In the genomic region with DNA sequence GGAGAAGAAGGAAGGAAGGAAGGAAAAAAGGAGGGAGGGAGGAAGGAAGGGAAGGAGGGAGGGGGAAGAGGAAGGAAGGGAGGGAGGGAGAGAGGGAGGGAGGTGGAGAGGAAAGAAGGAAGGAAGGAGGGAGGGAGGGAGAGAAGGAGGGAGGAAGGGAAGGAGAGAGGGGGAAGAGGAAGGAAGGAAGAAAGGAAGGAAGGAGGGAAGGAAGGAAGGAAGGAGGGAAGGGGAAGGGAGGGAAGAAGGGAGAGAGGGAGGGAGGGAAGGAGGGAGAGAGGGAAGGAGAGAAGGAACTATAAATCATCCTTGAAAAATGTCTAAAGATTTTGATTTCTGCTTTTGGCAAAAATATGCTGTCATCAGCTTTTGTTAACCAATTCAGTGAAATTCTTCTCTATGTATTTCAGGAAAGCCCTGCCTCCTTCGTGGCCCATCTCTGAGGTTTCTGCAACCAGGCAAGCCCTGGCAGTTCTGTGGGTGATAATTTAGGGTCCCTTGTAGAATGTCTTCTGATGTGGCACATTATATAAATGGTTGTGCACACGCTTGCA, we compare ENCODE assay signal across 29 cellular contexts. TPM values are rescaled to one million over a fixed set of nuclear protein-coding genes. Genes with fewer than 3 reads are reported as not detected.
DNase-seq lines count a peak whose midpoint lies in the region; ATAC-seq, FAIRE-seq and TF ChIP-seq lines count a peak whose summit lies in the region.
"Had no signal": no experiment of that assay in that cellular context is flagged by ENCODE, and none has a peak within 500 bp of the region (broad histone marks: within the 10 kb centered on the region; RNA-seq: fewer than 3 reads in every experiment).

No MANE protein-coding gene starts in this region.

- no peak for DNase-seq in HepG2 (ENCODE audit: low spot score)
- no peak for DNase-seq in right lobe of liver
- DNase-seq in IMR-90 = no peak
- DNase-seq in type B pancreatic cell (ENCODE audit: extremely low spot score, unreplicated experiment) = no peak
- no peak for DNase-seq in HFFc6
- no peak for DNase-seq in stimulated activated CD4-positive, alpha-beta T cell treated with anti-CD3 and anti-CD28 coated beads, Interleukin-4, amount 100 ng/mL, for 24 hours
- DNase-seq: ACHN; BE2C; C1 segment of cervical spinal cord; CD4-positive, alpha-beta memory T cell; CD4-positive, CD25-positive, alpha-beta regulatory T cell; CD8-positive, alpha-beta memory T cell; COR-L47; DMS 273 treated with DMSO at 0.1 percent for 48 hours; DMS153; DMS79; DND-41; EL; GDM1 had no signal

- no peak overlapping the region for H3K4ac ChIP-seq in IMR-90 (ENCODE audit: low read depth, low read length)

- no peaks in the 10 kb centered on the region for H3K9me3 ChIP-seq in HepG2 (ENCODE audit: low read length)
- no peaks in the 10 kb centered on the region for H3K9me3 ChIP-seq in right lobe of liver
- H3K9me3 ChIP-seq in IMR-90 (ENCODE audit: control insufficient read depth, insufficient read depth, low read length) = no peaks in the 10 kb centered on the region
- H3K9me3 ChIP-seq: BE2C, BLaER1 had no signal

- no peaks in the 10 kb centered on the region for H3K4me1 ChIP-seq in HepG2 (ENCODE audit: insufficient read depth, low read length)
- H3K4me1 ChIP-seq in right lobe of liver = no peaks in the 10 kb centered on the region
- no peaks in the 10 kb centered on the region for H3K4me1 ChIP-seq in IMR-90 (ENCODE audit: control insufficient read depth, insufficient read depth, low read length)
- H3K4me1 ChIP-seq: BE2C, BLaER1 had no signal

- H3K36me3 ChIP-seq in HepG2 (replicated peaks in 1 of 2; ENCODE audit: control insufficient read depth in 1 of 2, insufficient read depth in 2 of 2, low read length in 2 of 2) (no peaks in the 10 kb centered on the region), right lobe of liver (no peaks in the 10 kb centered on the region), IMR-90 (ENCODE audit: control insufficient read depth, insufficient read depth, low read length) (no peaks in the 10 kb centered on the region)
- H3K36me3 ChIP-seq: BE2C, BLaER1 had no signal

- no peaks in the 10 kb centered on the region for H3K79me1 ChIP-seq in IMR-90 (ENCODE audit: low read depth in 1 of 2, low read length in 2 of 2)

- H2AK9ac ChIP-seq in IMR-90 (replicated peaks; ENCODE audit: low read depth, low read length, poor library complexity) = no peak overlapping the region

- no peaks in the 10 kb centered on the region for H4K20me1 ChIP-seq in HepG2 (ENCODE audit: insufficient read depth, low read length)
- H4K20me1 ChIP-seq in IMR-90 (ENCODE audit: insufficient read depth, low read length) = no peaks in the 10 kb centered on the region
- H4K20me1 ChIP-seq: BLaER1 had no signal

- BruUV-seq in HepG2 (replicated peaks; lab: Mats Ljungman, UMichigan) (no TSS peak), IMR-90 (replicated peaks; lab: Mats Ljungman, UMichigan) (no TSS peak)

- ATAC-seq in HepG2 (no peak), right lobe of liver (no peak), IMR-90 (ENCODE audit: low read depth) (no peak)
- ATAC-seq: GM12878 had no signal

- H4K8ac ChIP-seq in IMR-90 (ENCODE audit: low read depth in 2 of 2, low read length in 2 of 2) = no peak overlapping the region

- no peak overlapping the region for H2BK120ac ChIP-seq in IMR-90 (ENCODE audit: low read depth, low read length)

- H3K4me3 ChIP-seq in HepG2 (replicated peaks in 1 of 3; ENCODE audit: insufficient read depth in 1 of 3, low read depth in 2 of 3, low read length in 3 of 3) (no peak overlapping the region), right lobe of liver (no peak overlapping the region), IMR-90 (ENCODE audit: insufficient read depth, low read depth, low read length) (no peak overlapping the region)
- H3K4me3 ChIP-seq: BLaER1, GM12878 had no signal

- H3K27me3 Mint-ChIP-seq in type B pancreatic cell = peaks cover 2% of the 10 kb centered on the region
- H3K27me3 Mint-ChIP-seq in HFFc6 (ENCODE audit: insufficient read depth) = peaks cover 13% of the 10 kb centered on the region

- no peak overlapping the region for H2BK20ac ChIP-seq in IMR-90 (ENCODE audit: low read depth, low read length)

- H3K18ac ChIP-seq in IMR-90 (ENCODE audit: low read depth, low read length) = no peak overlapping the region

- no peak overlapping the region for H3K14ac ChIP-seq in IMR-90 (replicated peaks; ENCODE audit: low read depth, low read length)

- H3K4me2 ChIP-seq in HepG2 (ENCODE audit: low read depth, low read length) (no peak overlapping the region), IMR-90 (ENCODE audit: low read depth, low read length) (no peak overlapping the region)
- H3K4me2 ChIP-seq: BLaER1 had no signal

- H3K4me1 Mint-ChIP-seq in type B pancreatic cell (ENCODE audit: unreplicated experiment) (peaks cover 11% of the 10 kb centered on the region), HFFc6 (ENCODE audit: low read depth) (peaks cover 10% of the 10 kb centered on the region)
- H3K4me1 Mint-ChIP-seq: CD4-positive, CD25-positive, alpha-beta regulatory T cell; CD8-positive, alpha-beta memory T cell had no signal

- H3K9ac ChIP-seq in HepG2 (ENCODE audit: insufficient read depth, low read depth, low read length) (no peak overlapping the region), IMR-90 (ENCODE audit: low read depth, low read length) (no peak overlapping the region)
- H3K9ac ChIP-seq: BLaER1 had no signal

- no peak overlapping the region for H4K91ac ChIP-seq in IMR-90 (ENCODE audit: insufficient read depth, low read depth, low read length)

- TF ChIP-seq EP300 in HepG2 (IDR thresholded peaks at IDR 0.05; ENCODE audit: low read depth in 2 of 2, low read length in 2 of 2) = no peak
- no peak for TF ChIP-seq EP300 in HepG2 (CRISPR knock-in tag; IDR thresholded peaks at IDR 0.05; ENCODE audit: borderline replicate concordance)

- no peaks in the 10 kb centered on the region for H3K27me3 ChIP-seq in HepG2 (ENCODE audit: control insufficient read depth in 1 of 2, insufficient read depth in 2 of 2, low read length in 2 of 2)
- no peaks in the 10 kb centered on the region for H3K27me3 ChIP-seq in right lobe of liver
- peaks cover 38% of the 10 kb centered on the region for H3K27me3 ChIP-seq in IMR-90 (ENCODE audit: control insufficient read depth, insufficient read depth, low read length)
- H3K27me3 ChIP-seq: BE2C, BLaER1 had no signal

- H2AK5ac ChIP-seq in IMR-90 (ENCODE audit: low read depth, low read length) = no peak overlapping the region

- WGBS in HepG2 (ENCODE audit: low lambda C conversion rate) = 0% methylated on average over 2 of the region's 2 CpGs
- WGBS in right lobe of liver (ENCODE audit: insufficient coverage, low coverage, low lambda C conversion rate, missing lambda C conversion rate) = 33% methylated on average over 1 of the region's 2 CpGs
- WGBS in IMR-90 (ENCODE audit: extremely low coverage in 2 of 2, insufficient read length in 1 of 2), 2 experiments = no CpG with 5 or more reads among the region's 2 CpGs

- intact Hi-C loops in HepG2 (cut with micrococcal nuclease; ENCODE audit: unreplicated experiment) = no loop called here
- intact Hi-C loops in right lobe of liver (cut with DNase I) = no loop called here
- intact Hi-C loops in IMR-90 (cut with micrococcal nuclease) = no loop called here

- TF ChIP-seq POLR2A in HepG2 (IDR thresholded peaks at IDR 0.05; ENCODE audit: insufficient read depth in 1 of 2, low read depth in 2 of 2, low read length in 2 of 2) (no peak), right lobe of liver (IDR thresholded peaks at IDR 0.05) (no peak), IMR-90 (IDR thresholded peaks at IDR 0.05; ENCODE audit: low read depth, low read length) (no peak)

- H3K23ac ChIP-seq in IMR-90 (ENCODE audit: low read depth, low read length) = no peak overlapping the region

- H3K79me2 ChIP-seq in HepG2 (ENCODE audit: insufficient read depth, low read length) = no peaks in the 10 kb centered on the region

- H3K27ac Mint-ChIP-seq in type B pancreatic cell (peak overlapping the region; percentile 73), HFFc6 (no peak overlapping the region)
- H3K27ac Mint-ChIP-seq: CD4-positive, alpha-beta memory T cell; CD4-positive, CD25-positive, alpha-beta regulatory T cell had no signal

- TF ChIP-seq CTCF in HepG2 (CRISPR knock-in tag; IDR thresholded peaks at IDR 0.05) (no peak), right lobe of liver (IDR thresholded peaks at IDR 0.05) (no peak), IMR-90 (conservative IDR thresholded peaks at IDR 0.05; ENCODE audit: low read depth, low read length) (no peak), type B pancreatic cell (conservative IDR thresholded peaks at IDR 0.05) (no peak), HFFc6 (IDR thresholded peaks at IDR 0.05) (no peak)

- H3K56ac ChIP-seq in IMR-90 (ENCODE audit: extremely low read depth, insufficient read depth, low read length) = no peak overlapping the region

- H3K27ac ChIP-seq in HepG2 (ENCODE audit: extremely low read length, insufficient read depth, low read length) (no peak overlapping the region), right lobe of liver (no peak overlapping the region), IMR-90 (ENCODE audit: insufficient read depth, low read length) (no peak overlapping the region)
- H3K27ac ChIP-seq: 22Rv1, BLaER1 had no signal

- H3K36me3 Mint-ChIP-seq in type B pancreatic cell = peaks cover 3% of the 10 kb centered on the region
- H3K36me3 Mint-ChIP-seq in HFFc6 (ENCODE audit: low read depth) = no peaks in the 10 kb centered on the region
- H3K36me3 Mint-ChIP-seq: CD14-positive monocyte; CD4-positive, alpha-beta memory T cell; CD4-positive, CD25-positive, alpha-beta regulatory T cell; CD8-positive, alpha-beta memory T cell had no signal

- no peak overlapping the region for H2BK15ac ChIP-seq in IMR-90 (ENCODE audit: low read depth, low read length)

- H3K4me3 Mint-ChIP-seq in type B pancreatic cell (no peak overlapping the region), HFFc6 (no peak overlapping the region)
- H3K4me3 Mint-ChIP-seq: CD14-positive monocyte; CD4-positive, alpha-beta memory T cell; CD4-positive, CD25-positive, alpha-beta regulatory T cell; CD8-positive, alpha-beta memory T cell had no signal

- no peak overlapping the region for H4K5ac ChIP-seq in IMR-90 (ENCODE audit: low read depth, low read length)

- H3K9me3 Mint-ChIP-seq in type B pancreatic cell (peaks cover 6% of the 10 kb centered on the region), HFFc6 (no peaks in the 10 kb centered on the region)
- H3K9me3 Mint-ChIP-seq: CD4-positive, alpha-beta memory T cell; CD8-positive, alpha-beta memory T cell had no signal

- TF ChIP-seq RAD21 in HepG2 (CRISPR knock-in tag; IDR thresholded peaks at IDR 0.05) = no peak
- no peak for TF ChIP-seq RAD21 in IMR-90 (IDR thresholded peaks at IDR 0.05; ENCODE audit: low read length)

- CTCF ChIA-PET in HepG2 (lab: Yijun Ruan, JAX; ENCODE audit: low intra/inter-chr PET ratio, low total read pairs) = no interaction called here
- CTCF ChIA-PET in IMR-90 (lab: Yijun Ruan, JAX) = no interaction called here

- POLR2A ChIA-PET in HepG2 (lab: Yijun Ruan, JAX) = no interaction called here
- POLR2A ChIA-PET in IMR-90 (lab: Charles Lee; ENCODE audit: unreplicated experiment) = no interaction called here

- dilution Hi-C loops in IMR-90 (cut with HindIII; ENCODE audit: low sequenced_read_pairs, unreplicated experiment) = no loop called here

- H2AFZ ChIP-seq in HepG2 (ENCODE audit: low read length) (no peak overlapping the region), IMR-90 (replicated peaks; ENCODE audit: low read length, poor library complexity) (no peak overlapping the region)

- in situ Hi-C loops in HepG2 (cut with HindIII; ENCODE audit: extremely low pct_ligation_motif_present, low pct_unique_long_range_greater_than_20kb) = no loop called here
- in situ Hi-C loops in IMR-90 (cut with MboI; ENCODE audit: low sequenced_read_pairs) = no loop called here

- FAIRE-seq in HepG2 (lab: Jason Lieb, UNC) = no peak
- FAIRE-seq: GM12878, GM12892, GM18507 had no signal

- no peaks in the 10 kb centered on the region for H3K9me1 ChIP-seq in IMR-90 (ENCODE audit: insufficient read depth, low read length)

- H2BK5ac ChIP-seq in IMR-90 (ENCODE audit: low read depth, low read length, poor library complexity, severe bottlenecking) = no peak overlapping the region

RNA-seq across cellular contexts. Expression of gene HOPX, which starts 7.1 kb away (rescaled TPM):
- total RNA-seq in HepG2 (2016; rRNA removed; fragmentation: Illumina TruSeq; extraction: Trizol) = not detected in 2 replicates
- total RNA-seq in HepG2 (2016; cell fraction: cytosol; rRNA removed; fragmentation: Illumina TruSeq; extraction: Trizol; ENCODE audit: low read depth) = not detected in 2 replicates
- total RNA-seq in HepG2 (2016; cell fraction: insoluble cytoplasmic fraction; rRNA removed; fragmentation: Illumina TruSeq; extraction: Trizol) = not detected in 2 replicates
- not detected in 2 replicates for total RNA-seq in HepG2 (2016; cell fraction: membrane; rRNA removed; fragmentation: Illumina TruSeq; extraction: Trizol)
- not detected in 2 replicates for total RNA-seq in HepG2 (2016; cell fraction: nucleus; rRNA removed; fragmentation: Illumina TruSeq; extraction: Trizol)
- not detected in 2 replicates for polyA plus RNA-seq in HepG2 (2011; rRNA removed)
- not detected in 2 replicates for polyA plus RNA-seq in HepG2 (2011; cell fraction: cytosol; rRNA removed)
- polyA plus RNA-seq in HepG2 (2011; cell fraction: nucleus; rRNA removed) = not detected in 2 replicates
- polyA plus RNA-seq in HepG2 (2012) = not detected in 2 replicates
- polyA plus RNA-seq in HepG2 (2016; cell fraction: cytosol; fragmentation: Illumina TruSeq; extraction: Trizol; ENCODE audit: low read depth) = not detected in 2 replicates
- not detected in 2 replicates for polyA plus RNA-seq in HepG2 (2016; cell fraction: insoluble cytoplasmic fraction; fragmentation: Illumina TruSeq; extraction: Trizol; ENCODE audit: low read depth)
- not detected in 2 replicates for polyA plus RNA-seq in HepG2 (2016; cell fraction: membrane; fragmentation: Illumina TruSeq; extraction: Trizol; ENCODE audit: low read depth)
- polyA plus RNA-seq in HepG2 (2016; cell fraction: nucleus; fragmentation: Illumina TruSeq; extraction: Trizol; ENCODE audit: insufficient read depth, low read depth) = not detected in 2 replicates
- polyA minus RNA-seq in HepG2 (2011; rRNA and poly(A)+ RNA removed; ENCODE audit: low replicate concordance) = not detected in 2 replicates
- not detected in 2 replicates for polyA minus RNA-seq in HepG2 (2011; cell fraction: cytosol; rRNA and poly(A)+ RNA removed)
- not detected in 2 replicates for polyA minus RNA-seq in HepG2 (2011; cell fraction: nucleus; rRNA and poly(A)+ RNA removed)
- total RNA-seq in right lobe of liver = under 1 TPM in 3 of 6 experiments, not detected in 3; 0.27 to 0.80 (median 0.42) TPM
- total RNA-seq in IMR-90 (2012; rRNA removed) = 1.3 and 1.7 TPM in 2 replicates
- 1.7 and 2.0 TPM in 2 replicates for polyA plus RNA-seq in IMR-90 (2012; rRNA removed)
- 1.2 and 1.5 TPM in 2 replicates for polyA plus RNA-seq in IMR-90 (2012; cell fraction: cytosol; rRNA removed)
- polyA plus RNA-seq in IMR-90 (2012; cell fraction: nucleus; rRNA removed; ENCODE audit: low replicate concordance) = 0.47 and 0.64 TPM in 2 replicates
- 42.1 and 136 TPM in 2 replicates for total RNA-seq in type B pancreatic cell (ENCODE audit: low replicate concordance)
- total RNA-seq in HFFc6 (2021; fragmentation: NEBNext Ultra II Directional; extraction: Animal tissue kit (Norgen Biotek cat#: 25700)) = not detected
- total RNA-seq: A172, A673, Daoy, G401 had no signal

Comparison
In these comparisons a context has a peak if more than half of its experiments do, and no peak if none do; other contexts are left out.
1. RNA of gene HOPX, which starts 7.1 kb away (total RNA-seq): 42.1 to 136 TPM in type B pancreatic cell; 1.3 to 1.7 TPM in IMR-90, 0.27 to 0.80 TPM in right lobe of liver, not detected in HepG2 and not detected in HFFc6; every median in the first group is over 10 times any median in the second.